ENCODE assay signal across 8 cellular contexts in genomic region chr18:8623549-8624106, GRCh38. TPM values are rescaled to one million over a fixed set of nuclear protein-coding genes. Genes with fewer than 3 reads are reported as not detected.
DNase-seq lines count a peak whose midpoint lies in the region; ATAC-seq and TF ChIP-seq lines count a peak whose summit lies in the region.

No MANE protein-coding gene starts in this region.

- no peaks in the 10 kb centered on the region for H3K27me3 Mint-ChIP-seq in activated CD8-positive, alpha-beta memory T cell treated with anti-CD3 and anti-CD28 coated beads, Interleukin-2, amount 10 ng/mL, durations not matched to agents 7 days and 5 days

- H3K9me3 Mint-ChIP-seq in activated CD8-positive, alpha-beta memory T cell treated with anti-CD3 and anti-CD28 coated beads, Interleukin-2, amount 10 ng/mL, durations not matched to agents 7 days and 5 days (ENCODE audit: low read depth), result peaks cover 4% of the 10 kb centered on the region

- CTCF ChIA-PET in activated CD8-positive, alpha-beta memory T cell treated with anti-CD3 and anti-CD28 coated beads, Interleukin-2, amount 10 ng/mL, durations not matched to agents 7 days and 5 days (lab: Charles Lee), result interaction anchor here (0.7 to 1.4 kb wide), 3 partner anchors 10 to 21 kb away, joined by 3 to 8 read pairs (median 3); partner anchors contain the start of gene RAB12

- H3K36me3 Mint-ChIP-seq in activated CD8-positive, alpha-beta memory T cell treated with anti-CD3 and anti-CD28 coated beads, Interleukin-2, amount 10 ng/mL, durations not matched to agents 7 days and 5 days, result peaks cover 41% of the 10 kb centered on the region

- DNase-seq in activated CD8-positive, alpha-beta memory T cell treated with anti-CD3 and anti-CD28 coated beads, Interleukin-2, amount 10 ng/mL, durations not matched to agents 7 days and 5 days, result peak; percentile 47
- no peak for DNase-seq in activated CD8-positive, alpha-beta memory T cell treated with anti-CD3 and anti-CD28 coated beads, Interleukin-2, amount 50 U/mL, for 4 hours
- DNase-seq in NOMO-1 (lab: John Stamatoyannopoulos, UW; ENCODE audit: unreplicated experiment in 2 of 2) (peak; percentile 78 to 80), heart left ventricle (peak; percentile 56 to 76 (median 68)), tibial nerve (ENCODE audit: low spot score in 2 of 2) (no peak), NCI-H524 treated with DMSO at 0.1 percent for 48 hours (lab: John Stamatoyannopoulos, UW) (no peak), cerebellar cortex (ENCODE audit: low spot score) (no peak)

- 21 to 28% (median 25%) methylated on average over 4 of the region's 4 CpGs for WGBS in heart left ventricle, 4 donors
- 53 to 69% methylated on average over 4 of the region's 4 CpGs for WGBS in tibial nerve, 2 donors

- peak in 1 of 2 donors; percentile 62 for TF ChIP-seq POLR2A in heart left ventricle (IDR thresholded peaks at IDR 0.05)
- TF ChIP-seq POLR2A in tibial nerve (IDR thresholded peaks at IDR 0.05), result no peak

- H3K27me3 ChIP-seq in heart left ventricle (no peaks in the 10 kb centered on the region), tibial nerve (no peaks in the 10 kb centered on the region)

- H3K27ac Mint-ChIP-seq in activated CD8-positive, alpha-beta memory T cell treated with anti-CD3 and anti-CD28 coated beads, Interleukin-2, amount 10 ng/mL, durations not matched to agents 7 days and 5 days, result peak overlapping the region; percentile 68

- H3K4me3 ChIP-seq in heart left ventricle (peak overlapping the region in 9 of 12 donors; percentile 19 to 43 (median 32)), tibial nerve (no peak overlapping the region)

- peak; percentile 90 for ATAC-seq in activated CD8-positive, alpha-beta memory T cell treated with anti-CD3 and anti-CD28 coated beads, Interleukin-2, amount 10 ng/mL, durations not matched to agents 7 days and 5 days
- ATAC-seq in HG02943 (IDR thresholded peaks at IDR 0.05; ENCODE audit: low read depth, unreplicated experiment) (peak; percentile 82), heart left ventricle (peak; percentile 89 to 96 (median 92))

- H3K4me3 Mint-ChIP-seq in activated CD8-positive, alpha-beta memory T cell treated with anti-CD3 and anti-CD28 coated beads, Interleukin-2, amount 10 ng/mL, durations not matched to agents 7 days and 5 days, result peak overlapping the region; percentile 10

- intact Hi-C loops in heart left ventricle (cut with DNase I), result loop anchor here in 2 of 10 donors (5.0 to 10.0 kb wide), 2 partner anchors 61 to 71 kb away; no protein-coding TSS in a partner anchor

- H3K4me1 ChIP-seq in heart left ventricle (peaks cover 2 to 80% (median 52%) of the 10 kb centered on the region in 12 donors), tibial nerve (peaks cover 0 to 65% (median 19%) of the 10 kb centered on the region in 4 donors)

- TF ChIP-seq CTCF in heart left ventricle (IDR thresholded peaks at IDR 0.05), result no peak
- no peak for TF ChIP-seq CTCF in tibial nerve (IDR thresholded peaks at IDR 0.05)

- peak in 1 of 2 donors; percentile 43 for TF ChIP-seq EP300 in tibial nerve (IDR thresholded peaks at IDR 0.05)

- H3K9me3 ChIP-seq in heart left ventricle (no peaks in the 10 kb centered on the region), tibial nerve (no peaks in the 10 kb centered on the region)

- H3K36me3 ChIP-seq in heart left ventricle, result peaks cover 0 to 33% (median 26%) of the 10 kb centered on the region in 9 donors
- H3K36me3 ChIP-seq in tibial nerve, result peaks cover 0 to 33% (median 0%) of the 10 kb centered on the region in 3 donors

- H3K27ac ChIP-seq in heart left ventricle (peak overlapping the region; percentile 56 to 87 (median 78)), tibial nerve (peak overlapping the region in 3 of 4 donors; percentile 20 to 32 (median 25))

- H3K4me1 Mint-ChIP-seq in activated CD8-positive, alpha-beta memory T cell treated with anti-CD3 and anti-CD28 coated beads, Interleukin-2, amount 10 ng/mL, durations not matched to agents 7 days and 5 days, result peaks cover 38% of the 10 kb centered on the region

RNA-seq across cellular contexts. Expression of gene RAB12, which starts 14.4 kb away (rescaled TPM):
- total RNA-seq in activated CD8-positive, alpha-beta memory T cell treated with anti-CD3 and anti-CD28 coated beads, Interleukin-2, amount 10 ng/mL, durations not matched to agents 7 days and 5 days, result 10 to 100 TPM; 13.6 to 15.2 TPM
- 100 to 1,000 TPM in 5 of 9 donors, 10 to 100 TPM in 4; 66.5 to 123 (median 100) TPM for total RNA-seq in heart left ventricle
- 10 to 100 TPM; 51.5 to 62.9 TPM for polyA plus RNA-seq in heart left ventricle
- 100 to 1,000 TPM in 1 of 4 donors, 10 to 100 TPM in 3; 36.0 to 102 (median 53.5) TPM for total RNA-seq in tibial nerve

Comparison
In these comparisons a context has a peak if more than half of its experiments do, and no peak if none do; other contexts are left out.
1. DNase-seq: peak in activated CD8-positive, alpha-beta memory T cell treated with anti-CD3 and anti-CD28 coated beads, Interleukin-2, amount 10 ng/mL, durations not matched to agents 7 days and 5 days (single experiment), NOMO-1 (2 of 2) and heart left ventricle (5 of 5); none in activated CD8-positive, alpha-beta memory T cell treated with anti-CD3 and anti-CD28 coated beads, Interleukin-2, amount 50 U/mL, for 4 hours (single experiment), tibial nerve (0 of 2), NCI-H524 treated with DMSO at 0.1 percent for 48 hours (single experiment) and cerebellar cortex (single experiment).
2. H3K4me3 ChIP-seq: peak in heart left ventricle (9 of 12); none in tibial nerve (0 of 4).
3. Peak in every context shown above with its lines, with median percentiles within 50 percentile points of each other: ATAC-seq.